Comparison of ENCODE assay signal across 1 cellular context in the genomic region with DNA sequence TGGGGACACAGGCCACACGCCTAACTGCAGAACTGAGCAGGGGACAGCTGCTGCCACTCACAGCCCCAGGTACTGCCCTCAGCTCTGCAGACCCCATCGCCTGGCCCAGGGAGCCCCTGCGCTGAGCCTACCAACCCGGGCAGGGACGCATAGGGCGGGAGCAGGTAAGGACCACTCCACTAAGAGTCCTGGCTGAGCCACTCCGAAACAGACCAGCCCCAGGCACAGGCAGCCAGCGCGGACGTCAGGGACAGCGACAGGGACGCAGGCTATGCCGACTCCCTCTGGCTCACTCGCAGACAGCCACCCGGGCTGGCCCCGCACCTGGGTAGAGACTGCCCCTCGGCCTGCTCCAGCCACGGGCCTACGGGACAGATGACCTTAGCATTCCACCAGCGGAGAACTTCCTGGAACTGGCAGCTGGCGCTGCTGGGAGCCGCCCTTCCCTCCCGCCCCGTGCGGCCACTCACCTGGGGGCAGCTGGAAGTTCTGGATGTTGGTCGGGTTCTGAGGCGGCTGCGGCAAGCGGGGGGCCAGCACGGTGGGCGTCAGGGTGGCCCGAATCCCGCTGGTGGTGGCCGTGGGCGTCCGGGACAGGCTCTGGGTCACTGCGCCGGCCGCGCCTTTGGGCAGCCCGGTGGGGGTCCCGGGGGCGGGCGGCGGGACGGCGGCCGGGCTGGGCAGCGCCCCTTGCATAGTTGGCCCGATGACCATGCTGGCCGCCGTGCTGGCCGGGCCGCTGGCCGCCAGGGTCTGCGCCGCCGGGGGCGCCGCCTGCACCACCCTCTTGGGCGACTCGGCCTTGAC.
TF ChIP-seq lines count a peak whose summit lies in the region.

No MANE protein-coding gene starts in this region.

TF ChIP-seq in HepG2, 621 proteins besides CTCF, POLR2A, EP300 and RAD21 (continued from another document and continues in another):
- TF ChIP-seq, protein P1, sequence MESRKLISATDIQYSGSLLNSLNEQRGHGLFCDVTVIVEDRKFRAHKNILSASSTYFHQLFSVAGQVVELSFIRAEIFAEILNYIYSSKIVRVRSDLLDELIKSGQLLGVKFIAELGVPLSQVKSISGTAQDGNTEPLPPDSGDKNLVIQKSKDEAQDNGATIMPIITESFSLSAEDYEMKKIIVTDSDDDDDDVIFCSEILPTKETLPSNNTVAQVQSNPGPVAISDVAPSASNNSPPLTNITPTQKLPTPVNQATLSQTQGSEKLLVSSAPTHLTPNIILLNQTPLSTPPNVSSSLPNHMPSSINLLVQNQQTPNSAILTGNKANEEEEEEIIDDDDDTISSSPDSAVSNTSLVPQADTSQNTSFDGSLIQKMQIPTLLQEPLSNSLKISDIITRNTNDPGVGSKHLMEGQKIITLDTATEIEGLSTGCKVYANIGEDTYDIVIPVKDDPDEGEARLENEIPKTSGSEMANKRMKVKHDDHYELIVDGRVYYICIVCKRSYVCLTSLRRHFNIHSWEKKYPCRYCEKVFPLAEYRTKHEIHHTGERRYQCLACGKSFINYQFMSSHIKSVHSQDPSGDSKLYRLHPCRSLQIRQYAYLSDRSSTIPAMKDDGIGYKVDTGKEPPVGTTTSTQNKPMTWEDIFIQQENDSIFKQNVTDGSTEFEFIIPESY (CRISPR knock-in tag; IDR thresholded peaks at IDR 0.05) = peak; percentile 29; the same call in 1 of the 2 replicates
- TF ChIP-seq REXO4 (CRISPR knock-in tag; IDR thresholded peaks at IDR 0.05; ENCODE audit: borderline replicate concordance) = no peak
- no peak for TF ChIP-seq ZNF34 (CRISPR knock-in tag; IDR thresholded peaks at IDR 0.05; ENCODE audit: borderline replicate concordance)
- TF ChIP-seq HIVEP1 (CRISPR knock-in tag; IDR thresholded peaks at IDR 0.05) = peak; percentile 85
- TF ChIP-seq, protein P2, sequence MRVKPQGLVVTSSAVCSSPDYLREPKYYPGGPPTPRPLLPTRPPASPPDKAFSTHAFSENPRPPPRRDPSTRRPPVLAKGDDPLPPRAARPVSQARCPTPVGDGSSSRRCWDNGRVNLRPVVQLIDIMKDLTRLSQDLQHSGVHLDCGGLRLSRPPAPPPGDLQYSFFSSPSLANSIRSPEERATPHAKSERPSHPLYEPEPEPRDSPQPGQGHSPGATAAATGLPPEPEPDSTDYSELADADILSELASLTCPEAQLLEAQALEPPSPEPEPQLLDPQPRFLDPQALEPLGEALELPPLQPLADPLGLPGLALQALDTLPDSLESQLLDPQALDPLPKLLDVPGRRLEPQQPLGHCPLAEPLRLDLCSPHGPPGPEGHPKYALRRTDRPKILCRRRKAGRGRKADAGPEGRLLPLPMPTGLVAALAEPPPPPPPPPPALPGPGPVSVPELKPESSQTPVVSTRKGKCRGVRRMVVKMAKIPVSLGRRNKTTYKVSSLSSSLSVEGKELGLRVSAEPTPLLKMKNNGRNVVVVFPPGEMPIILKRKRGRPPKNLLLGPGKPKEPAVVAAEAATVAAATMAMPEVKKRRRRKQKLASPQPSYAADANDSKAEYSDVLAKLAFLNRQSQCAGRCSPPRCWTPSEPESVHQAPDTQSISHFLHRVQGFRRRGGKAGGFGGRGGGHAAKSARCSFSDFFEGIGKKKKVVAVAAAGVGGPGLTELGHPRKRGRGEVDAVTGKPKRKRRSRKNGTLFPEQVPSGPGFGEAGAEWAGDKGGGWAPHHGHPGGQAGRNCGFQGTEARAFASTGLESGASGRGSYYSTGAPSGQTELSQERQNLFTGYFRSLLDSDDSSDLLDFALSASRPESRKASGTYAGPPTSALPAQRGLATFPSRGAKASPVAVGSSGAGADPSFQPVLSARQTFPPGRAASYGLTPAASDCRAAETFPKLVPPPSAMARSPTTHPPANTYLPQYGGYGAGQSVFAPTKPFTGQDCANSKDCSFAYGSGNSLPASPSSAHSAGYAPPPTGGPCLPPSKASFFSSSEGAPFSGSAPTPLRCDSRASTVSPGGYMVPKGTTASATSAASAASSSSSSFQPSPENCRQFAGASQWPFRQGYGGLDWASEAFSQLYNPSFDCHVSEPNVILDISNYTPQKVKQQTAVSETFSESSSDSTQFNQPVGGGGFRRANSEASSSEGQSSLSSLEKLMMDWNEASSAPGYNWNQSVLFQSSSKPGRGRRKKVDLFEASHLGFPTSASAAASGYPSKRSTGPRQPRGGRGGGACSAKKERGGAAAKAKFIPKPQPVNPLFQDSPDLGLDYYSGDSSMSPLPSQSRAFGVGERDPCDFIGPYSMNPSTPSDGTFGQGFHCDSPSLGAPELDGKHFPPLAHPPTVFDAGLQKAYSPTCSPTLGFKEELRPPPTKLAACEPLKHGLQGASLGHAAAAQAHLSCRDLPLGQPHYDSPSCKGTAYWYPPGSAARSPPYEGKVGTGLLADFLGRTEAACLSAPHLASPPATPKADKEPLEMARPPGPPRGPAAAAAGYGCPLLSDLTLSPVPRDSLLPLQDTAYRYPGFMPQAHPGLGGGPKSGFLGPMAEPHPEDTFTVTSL (CRISPR knock-in tag; IDR thresholded peaks at IDR 0.05; ENCODE audit: borderline replicate concordance) = no peak
- no peak; the same call in 1 of the 2 replicates for TF ChIP-seq ZNF563 (CRISPR knock-in tag; IDR thresholded peaks at IDR 0.05)
- TF ChIP-seq ZNF296 (CRISPR knock-in tag; conservative IDR thresholded peaks at IDR 0.05) = no peak
- TF ChIP-seq, protein P3, sequence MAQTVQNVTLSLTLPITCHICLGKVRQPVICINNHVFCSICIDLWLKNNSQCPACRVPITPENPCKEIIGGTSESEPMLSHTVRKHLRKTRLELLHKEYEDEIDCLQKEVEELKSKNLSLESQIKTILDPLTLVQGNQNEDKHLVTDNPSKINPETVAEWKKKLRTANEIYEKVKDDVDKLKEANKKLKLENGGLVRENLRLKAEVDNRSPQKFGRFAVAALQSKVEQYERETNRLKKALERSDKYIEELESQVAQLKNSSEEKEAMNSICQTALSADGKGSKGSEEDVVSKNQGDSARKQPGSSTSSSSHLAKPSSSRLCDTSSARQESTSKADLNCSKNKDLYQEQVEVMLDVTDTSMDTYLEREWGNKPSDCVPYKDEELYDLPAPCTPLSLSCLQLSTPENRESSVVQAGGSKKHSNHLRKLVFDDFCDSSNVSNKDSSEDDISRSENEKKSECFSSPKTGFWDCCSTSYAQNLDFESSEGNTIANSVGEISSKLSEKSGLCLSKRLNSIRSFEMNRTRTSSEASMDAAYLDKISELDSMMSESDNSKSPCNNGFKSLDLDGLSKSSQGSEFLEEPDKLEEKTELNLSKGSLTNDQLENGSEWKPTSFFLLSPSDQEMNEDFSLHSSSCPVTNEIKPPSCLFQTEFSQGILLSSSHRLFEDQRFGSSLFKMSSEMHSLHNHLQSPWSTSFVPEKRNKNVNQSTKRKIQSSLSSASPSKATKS (CRISPR knock-in tag; IDR thresholded peaks at IDR 0.05) = no peak
- no peak for TF ChIP-seq ZNF549 (CRISPR knock-in tag; IDR thresholded peaks at IDR 0.05)
- no peak for TF ChIP-seq ZNF350 (CRISPR knock-in tag; IDR thresholded peaks at IDR 0.05; ENCODE audit: borderline replicate concordance, low read depth)
- TF ChIP-seq SMAD9 (CRISPR knock-in tag; IDR thresholded peaks at IDR 0.05) = 0 out of 2 replicates have a peak, but pooled peaks have one; percentile 20
- TF ChIP-seq ZSCAN20 (CRISPR knock-in tag; IDR thresholded peaks at IDR 0.05; ENCODE audit: borderline replicate concordance) = no peak
- no peak for TF ChIP-seq POLR2AphosphoS5 (IDR thresholded peaks at IDR 0.05; ENCODE audit: low read depth, low read length)
- TF ChIP-seq, protein P4, sequence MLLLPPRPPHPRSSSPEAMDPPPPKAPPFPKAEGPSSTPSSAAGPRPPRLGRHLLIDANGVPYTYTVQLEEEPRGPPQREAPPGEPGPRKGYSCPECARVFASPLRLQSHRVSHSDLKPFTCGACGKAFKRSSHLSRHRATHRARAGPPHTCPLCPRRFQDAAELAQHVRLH (CRISPR knock-in tag; IDR thresholded peaks at IDR 0.05; ENCODE audit: borderline replicate concordance, low read depth) = peak; percentile 79; the same call in 1 of the 2 replicates
- TF ChIP-seq, protein P5, sequence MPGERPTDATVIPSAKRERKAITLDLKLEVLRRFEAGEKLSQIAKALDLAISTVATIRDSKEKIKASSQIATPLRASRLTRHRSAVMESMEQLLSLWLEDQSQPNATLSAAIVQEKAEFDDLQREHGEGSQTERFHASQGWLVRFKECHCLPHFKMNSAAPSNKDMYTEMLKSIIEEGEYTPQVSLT (CRISPR knock-in tag; IDR thresholded peaks at IDR 0.05; ENCODE audit: borderline replicate concordance, low read depth) = no peak
- TF ChIP-seq ZNF550 (CRISPR knock-in tag; IDR thresholded peaks at IDR 0.05; ENCODE audit: borderline replicate concordance) = no peak
- TF ChIP-seq, protein P6, sequence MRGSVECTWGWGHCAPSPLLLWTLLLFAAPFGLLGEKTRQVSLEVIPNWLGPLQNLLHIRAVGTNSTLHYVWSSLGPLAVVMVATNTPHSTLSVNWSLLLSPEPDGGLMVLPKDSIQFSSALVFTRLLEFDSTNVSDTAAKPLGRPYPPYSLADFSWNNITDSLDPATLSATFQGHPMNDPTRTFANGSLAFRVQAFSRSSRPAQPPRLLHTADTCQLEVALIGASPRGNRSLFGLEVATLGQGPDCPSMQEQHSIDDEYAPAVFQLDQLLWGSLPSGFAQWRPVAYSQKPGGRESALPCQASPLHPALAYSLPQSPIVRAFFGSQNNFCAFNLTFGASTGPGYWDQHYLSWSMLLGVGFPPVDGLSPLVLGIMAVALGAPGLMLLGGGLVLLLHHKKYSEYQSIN (CRISPR knock-in tag; IDR thresholded peaks at IDR 0.05; ENCODE audit: borderline replicate concordance) = no peak
- TF ChIP-seq, protein P7, sequence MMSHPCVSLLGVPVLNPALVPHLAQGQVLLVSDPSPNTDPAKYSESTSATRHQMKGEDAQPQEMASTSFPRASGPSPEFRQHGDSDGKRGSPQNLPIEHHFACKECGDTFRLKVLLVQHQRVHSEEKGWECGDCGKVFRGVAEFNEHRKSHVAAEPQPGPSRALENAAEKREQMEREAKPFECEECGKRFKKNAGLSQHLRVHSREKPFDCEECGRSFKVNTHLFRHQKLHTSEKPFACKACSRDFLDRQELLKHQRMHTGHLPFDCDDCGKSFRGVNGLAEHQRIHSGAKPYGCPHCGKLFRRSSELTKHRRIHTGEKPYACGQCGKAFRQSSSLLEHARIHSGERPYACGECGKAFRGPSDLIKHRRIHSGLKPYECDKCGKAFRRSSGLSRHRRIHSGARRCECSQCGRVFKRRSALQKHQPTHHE (CRISPR knock-in tag; IDR thresholded peaks at IDR 0.05; ENCODE audit: borderline replicate concordance) = no peak
- TF ChIP-seq, protein P8, sequence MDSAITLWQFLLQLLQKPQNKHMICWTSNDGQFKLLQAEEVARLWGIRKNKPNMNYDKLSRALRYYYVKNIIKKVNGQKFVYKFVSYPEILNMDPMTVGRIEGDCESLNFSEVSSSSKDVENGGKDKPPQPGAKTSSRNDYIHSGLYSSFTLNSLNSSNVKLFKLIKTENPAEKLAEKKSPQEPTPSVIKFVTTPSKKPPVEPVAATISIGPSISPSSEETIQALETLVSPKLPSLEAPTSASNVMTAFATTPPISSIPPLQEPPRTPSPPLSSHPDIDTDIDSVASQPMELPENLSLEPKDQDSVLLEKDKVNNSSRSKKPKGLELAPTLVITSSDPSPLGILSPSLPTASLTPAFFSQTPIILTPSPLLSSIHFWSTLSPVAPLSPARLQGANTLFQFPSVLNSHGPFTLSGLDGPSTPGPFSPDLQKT (CRISPR knock-in tag; IDR thresholded peaks at IDR 0.05; ENCODE audit: borderline replicate concordance) = no peak
- no peak for TF ChIP-seq SRSF4 (IDR thresholded peaks at IDR 0.05; ENCODE audit: low read depth, low read length, poor library complexity, severe bottlenecking)
- peak; percentile 16; the same call in 1 of the 2 replicates for TF ChIP-seq ZNF629 (CRISPR knock-in tag; conservative IDR thresholded peaks at IDR 0.05)
- peak; percentile 96 for TF ChIP-seq KMT2A (CRISPR knock-in tag; IDR thresholded peaks at IDR 0.05)
- no peak for TF ChIP-seq THYN1 (CRISPR knock-in tag; IDR thresholded peaks at IDR 0.05; ENCODE audit: borderline replicate concordance, low read depth)
- 0 out of 2 replicates have a peak, but pooled peaks have one; percentile 29 for TF ChIP-seq ZSCAN29 (CRISPR knock-in tag; conservative IDR thresholded peaks at IDR 0.05)
- no peak for TF ChIP-seq ZNF282 (IDR thresholded peaks at IDR 0.05; ENCODE audit: partially characterized antibody)
- no peak for TF ChIP-seq SMYD3 (CRISPR knock-in tag; IDR thresholded peaks at IDR 0.05)
- TF ChIP-seq IKZF4 (CRISPR knock-in tag; IDR thresholded peaks at IDR 0.05; ENCODE audit: borderline replicate concordance, low read depth, not compliant biosample characterization) = no peak
- TF ChIP-seq, protein P9, sequence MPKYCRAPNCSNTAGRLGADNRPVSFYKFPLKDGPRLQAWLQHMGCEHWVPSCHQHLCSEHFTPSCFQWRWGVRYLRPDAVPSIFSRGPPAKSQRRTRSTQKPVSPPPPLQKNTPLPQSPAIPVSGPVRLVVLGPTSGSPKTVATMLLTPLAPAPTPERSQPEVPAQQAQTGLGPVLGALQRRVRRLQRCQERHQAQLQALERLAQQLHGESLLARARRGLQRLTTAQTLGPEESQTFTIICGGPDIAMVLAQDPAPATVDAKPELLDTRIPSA (CRISPR knock-in tag; IDR thresholded peaks at IDR 0.05; ENCODE audit: borderline replicate concordance) = no peak
- no peak; the same call in 1 of the 2 replicates for TF ChIP-seq ZNF367 (CRISPR knock-in tag; IDR thresholded peaks at IDR 0.05; ENCODE audit: borderline replicate concordance)
- TF ChIP-seq SETDB1 (CRISPR knock-in tag; IDR thresholded peaks at IDR 0.05; ENCODE audit: borderline replicate concordance) = no peak
- TF ChIP-seq ZNF556 (CRISPR knock-in tag; IDR thresholded peaks at IDR 0.05; ENCODE audit: borderline replicate concordance) = peak; percentile 61; the same call in 1 of the 2 replicates
- TF ChIP-seq SKI (IDR thresholded peaks at IDR 0.05; ENCODE audit: partially characterized antibody) = peak; percentile 51
- TF ChIP-seq, protein P10, sequence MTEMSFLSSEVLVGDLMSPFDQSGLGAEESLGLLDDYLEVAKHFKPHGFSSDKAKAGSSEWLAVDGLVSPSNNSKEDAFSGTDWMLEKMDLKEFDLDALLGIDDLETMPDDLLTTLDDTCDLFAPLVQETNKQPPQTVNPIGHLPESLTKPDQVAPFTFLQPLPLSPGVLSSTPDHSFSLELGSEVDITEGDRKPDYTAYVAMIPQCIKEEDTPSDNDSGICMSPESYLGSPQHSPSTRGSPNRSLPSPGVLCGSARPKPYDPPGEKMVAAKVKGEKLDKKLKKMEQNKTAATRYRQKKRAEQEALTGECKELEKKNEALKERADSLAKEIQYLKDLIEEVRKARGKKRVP (CRISPR knock-in tag; IDR thresholded peaks at IDR 0.05) = no peak
- TF ChIP-seq ZFP37 (CRISPR knock-in tag; IDR thresholded peaks at IDR 0.05; ENCODE audit: borderline replicate concordance) = 0 out of 2 replicates have a peak, but pooled peaks have one; percentile 54
- TF ChIP-seq, protein P11, sequence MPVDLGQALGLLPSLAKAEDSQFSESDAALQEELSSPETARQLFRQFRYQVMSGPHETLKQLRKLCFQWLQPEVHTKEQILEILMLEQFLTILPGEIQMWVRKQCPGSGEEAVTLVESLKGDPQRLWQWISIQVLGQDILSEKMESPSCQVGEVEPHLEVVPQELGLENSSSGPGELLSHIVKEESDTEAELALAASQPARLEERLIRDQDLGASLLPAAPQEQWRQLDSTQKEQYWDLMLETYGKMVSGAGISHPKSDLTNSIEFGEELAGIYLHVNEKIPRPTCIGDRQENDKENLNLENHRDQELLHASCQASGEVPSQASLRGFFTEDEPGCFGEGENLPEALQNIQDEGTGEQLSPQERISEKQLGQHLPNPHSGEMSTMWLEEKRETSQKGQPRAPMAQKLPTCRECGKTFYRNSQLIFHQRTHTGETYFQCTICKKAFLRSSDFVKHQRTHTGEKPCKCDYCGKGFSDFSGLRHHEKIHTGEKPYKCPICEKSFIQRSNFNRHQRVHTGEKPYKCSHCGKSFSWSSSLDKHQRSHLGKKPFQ (CRISPR knock-in tag; IDR thresholded peaks at IDR 0.05; ENCODE audit: insufficient replicate concordance) = no peak
- TF ChIP-seq, protein P12, sequence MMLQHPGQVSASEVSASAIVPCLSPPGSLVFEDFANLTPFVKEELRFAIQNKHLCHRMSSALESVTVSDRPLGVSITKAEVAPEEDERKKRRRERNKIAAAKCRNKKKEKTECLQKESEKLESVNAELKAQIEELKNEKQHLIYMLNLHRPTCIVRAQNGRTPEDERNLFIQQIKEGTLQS (CRISPR knock-in tag; IDR thresholded peaks at IDR 0.05) = 0 out of 2 replicates have a peak, but pooled peaks have one; percentile 12
- TF ChIP-seq STAG1 (CRISPR knock-in tag; IDR thresholded peaks at IDR 0.05) = peak; percentile 42
